ENCODE assay signal across 1 cellular context in genomic region chr6:139653136-139653535, GRCh38.
TF ChIP-seq lines count a peak whose summit lies in the region.

No MANE protein-coding gene starts in this region.

TF ChIP-seq in K562, 482 proteins besides CTCF, POLR2A, EP300 and RAD21 (continued from another document):
- TF ChIP-seq PBX2 (CRISPR knock-in tag; IDR thresholded peaks at IDR 0.05; ENCODE audit: low read depth) (no peak), PBX2 (tag; conservative IDR thresholded peaks at IDR 0.05; ENCODE audit: low read depth) (peak; percentile 69)
